ENCODE assay signal across 26 cellular contexts in genomic region chr3:103873024-103873423, GRCh38.
"Had no signal": no experiment of that assay in that cellular context is flagged by ENCODE, and none has a peak within 500 bp of the region (broad histone marks: within the 10 kb centered on the region; RNA-seq: fewer than 3 reads in every experiment).

No MANE protein-coding gene starts in this region.

- ATAC-seq: activated naive CD8-positive, alpha-beta T cell treated with anti-CD3 and anti-CD28 coated beads, Interleukin-2, amount 50 U/mL, for 24 hours; PC-3; Right ventricle myocardium inferior had no signal

- H3K4me3 ChIP-seq: MG63, Peyer's patch had no signal

- H3K36me3 ChIP-seq: MG63, Peyer's patch had no signal

- H3K4me1 ChIP-seq: Peyer's patch had no signal

- H3K27ac ChIP-seq: Peyer's patch, RWPE1 had no signal

- H3K9me3 ChIP-seq: MG63, Peyer's patch had no signal

- DNase-seq: activated CD4-positive, alpha-beta T cell treated with anti-CD3 and anti-CD28 coated beads, Interleukin-2, amount 10 ng/mL, durations not matched to agents 24 days and 14 days; activated CD4-positive, alpha-beta T cell treated with anti-CD3 and anti-CD28 coated beads, Interleukin-2, amount 50 U/mL, for 4 hours; activated CD8-positive, alpha-beta memory T cell treated with anti-CD3 and anti-CD28 coated beads, Interleukin-2, amount 50 U/mL, for 48 hours; activated effector memory CD4-positive, alpha-beta T cell treated with Interleukin-2 at 50 U/mL for 16 hours; activated naive CD4-positive, alpha-beta T cell treated with anti-CD3 and anti-CD28 coated beads, Interleukin-2, amount 10 ng/mL, durations not matched to agents 7 days and 5 days; activated naive CD8-positive, alpha-beta T cell treated with anti-CD3 and anti-CD28 coated beads, Interleukin-2, amount 50 U/mL, for 24 hours; activated T-cell treated with anti-CD3 and anti-CD28 coated beads, Interleukin-2, amount 50 U/mL, for 48 hours; amniotic stem cell; aorta; Kasumi-1; KG1; MG63; NCI-H1048; NCI-H1105 treated with DMSO at 0.1 percent for 48 hours; NCI-H1436; NCI-H1694; NCI-H1930; NCI-H2081 treated with DMSO at 0.1 percent for 48 hours; NCI-H345; NCI-H524 treated with DMSO at 0.1 percent for 48 hours; NK-92 treated with Interleukin-12 subunit alpha and Interleukin-12 subunit beta, amount 100 ng/mL, for 24 hours; PC-3; Peyer's patch; SIG-M5 had no signal

- H3K27me3 ChIP-seq: MG63, Peyer's patch had no signal
